Comparison of ENCODE assay signal across 26 cellular contexts in the genomic region with DNA sequence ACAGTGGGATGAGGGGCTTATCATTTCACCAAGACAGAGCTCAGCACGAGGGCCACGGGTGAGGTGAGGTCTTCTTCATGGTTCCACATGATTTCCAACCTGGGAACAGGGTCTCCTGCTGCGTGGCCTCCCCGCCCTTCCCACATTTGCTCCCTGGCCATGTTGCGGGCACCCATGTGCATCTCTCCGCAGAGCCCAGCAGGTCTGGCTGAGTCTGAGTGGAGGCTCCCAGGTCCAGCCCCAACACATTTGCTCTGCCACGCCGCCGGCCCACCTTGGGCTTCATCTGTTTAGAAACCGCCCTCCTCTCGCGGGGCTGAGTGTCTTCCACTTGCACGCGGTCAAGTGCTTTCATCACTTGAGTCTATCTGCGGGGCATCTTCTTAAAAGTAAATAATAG. TPM values are rescaled to one million over a fixed set of nuclear protein-coding genes. Genes with fewer than 3 reads are reported as not detected.
A peak's percentile ranks its signal among the peaks of the same experiment; 100 is the strongest.
DNase-seq lines count a peak whose midpoint lies in the region; ATAC-seq, FAIRE-seq and TF ChIP-seq lines count a peak whose summit lies in the region.
"Had no signal": no experiment of that assay in that cellular context is flagged by ENCODE, and none has a peak within 500 bp of the region (broad histone marks: within the 10 kb centered on the region; RNA-seq: fewer than 3 reads in every experiment).

No MANE protein-coding gene starts in this region.

- no peak for FAIRE-seq in K562 (lab: Jason Lieb, UNC)
- FAIRE-seq: GM12878, HepG2 had no signal

- H3K9me3 Mint-ChIP-seq in nephron progenitor cell: no peaks in the 10 kb centered on the region
- H3K9me3 Mint-ChIP-seq in naive thymus-derived CD4-positive, alpha-beta T cell: peaks cover 0 to 3% (median 0%) of the 10 kb centered on the region in 11 donors
- H3K9me3 Mint-ChIP-seq: CD8-positive, alpha-beta T cell had no signal

- H3K9me3 ChIP-seq in K562 (replicated peaks; ENCODE audit: control insufficient read depth, insufficient read depth, low read depth, low read length) (peaks cover 4% of the 10 kb centered on the region; the same call in 1 of the 2 replicates), upper lobe of left lung (no peaks in the 10 kb centered on the region)
- H3K9me3 ChIP-seq in naive thymus-derived CD4-positive, alpha-beta T cell (ENCODE audit: control insufficient read depth in 2 of 3, low read length in 3 of 3): no peaks in the 10 kb centered on the region
- H3K9me3 ChIP-seq: Caco-2 had no signal

- H2AFZ ChIP-seq in K562 (ENCODE audit: low read depth, low read length): no peak overlapping the region

- H3K36me3 ChIP-seq in K562 (ENCODE audit: control insufficient read depth, insufficient read depth, low read length) (peaks cover 75% of the 10 kb centered on the region), upper lobe of left lung (peaks cover 0 to 43% (median 29%) of the 10 kb centered on the region in 4 donors)
- H3K36me3 ChIP-seq in naive thymus-derived CD4-positive, alpha-beta T cell (ENCODE audit: control insufficient read depth in 2 of 3, insufficient read depth in 3 of 3, low read length in 3 of 3): peaks cover 0 to 38% (median 0%) of the 10 kb centered on the region in 3 experiments

- H3K27me3 ChIP-seq in K562 (ENCODE audit: control insufficient read depth in 2 of 2, insufficient read depth in 2 of 2, low read length in 2 of 2) (no peaks in the 10 kb centered on the region), upper lobe of left lung (no peaks in the 10 kb centered on the region)
- H3K27me3 ChIP-seq in naive thymus-derived CD4-positive, alpha-beta T cell (ENCODE audit: control insufficient read depth in 2 of 2, insufficient read depth in 2 of 2, low read length in 2 of 2): no peaks in the 10 kb centered on the region

- WGBS in K562 (ENCODE audit: insufficient coverage, low coverage, missing lambda C conversion rate): 88% methylated on average over 15 of the region's 15 CpGs
- WGBS in upper lobe of left lung, 2 donors: 85 to 91% methylated on average over 15 of the region's 15 CpGs

- no peak overlapping the region for H3K4me3 ChIP-seq in K562
- H3K4me3 ChIP-seq in upper lobe of left lung: no peak overlapping the region
- no peak overlapping the region for H3K4me3 ChIP-seq in naive thymus-derived CD4-positive, alpha-beta T cell (ENCODE audit: low read length)
- H3K4me3 ChIP-seq: GM12878, SK-N-MC had no signal

- H3K4me3 Mint-ChIP-seq in nephron progenitor cell: no peak overlapping the region
- H3K4me3 Mint-ChIP-seq in naive thymus-derived CD4-positive, alpha-beta T cell: no peak overlapping the region
- H3K4me3 Mint-ChIP-seq: CD8-positive, alpha-beta T cell had no signal

- H3K9me1 ChIP-seq in K562 (ENCODE audit: control insufficient read depth, insufficient read depth, low read length): no peaks in the 10 kb centered on the region

- H3K27ac ChIP-seq in K562 (ENCODE audit: extremely low read depth, low read depth, low read length) (no peak overlapping the region), upper lobe of left lung (no peak overlapping the region)
- H3K27ac ChIP-seq in naive thymus-derived CD4-positive, alpha-beta T cell (ENCODE audit: low read depth, low read length): no peak overlapping the region
- H3K27ac ChIP-seq: SK-N-MC had no signal

- no peaks in the 10 kb centered on the region for H3K27me3 Mint-ChIP-seq in nephron progenitor cell (ENCODE audit: low read depth, poor library complexity)
- no peaks in the 10 kb centered on the region for H3K27me3 Mint-ChIP-seq in naive thymus-derived CD4-positive, alpha-beta T cell

- in situ Hi-C loops in K562 (cut with MboI): no loop called here

- no TSS peak for BruUV-seq in K562 (replicated peaks; lab: Mats Ljungman, UMichigan)

- H4K20me1 ChIP-seq in K562 (replicated peaks; ENCODE audit: control insufficient read depth, insufficient read depth, low read length): no peaks in the 10 kb centered on the region

- POLR2A ChIA-PET in K562 (lab: Yijun Ruan, JAX): interaction anchor here (1.2 kb wide), 1 partner anchor 20 kb away, joined by 5 read pairs; no protein-coding TSS in a partner anchor
- POLR2A ChIA-PET in naive thymus-derived CD4-positive, alpha-beta T cell (lab: Charles Lee): no interaction called here

- DNase-seq in Right ventricle myocardium superior (peak; percentile 29), left cardiac atrium (no peak), K562 (ENCODE audit: extremely low read depth in 1 of 4, low spot score in 3 of 4) (no peak), nephron progenitor cell (no peak), upper lobe of left lung (peak; percentile 12 to 68)
- DNase-seq in naive thymus-derived CD4-positive, alpha-beta T cell: no peak
- DNase-seq: C1 segment of cervical spinal cord; CD8-positive, alpha-beta T cell; EL; GDM1; GOT3; Kasumi-1; NCI-H1105; NCI-H146; NCI-H1930; NCI-H2227 treated with DMSO at 0.1 percent for 48 hours; NCI-H69; RPMI8226; SIG-M5 had no signal

- H3K4me1 ChIP-seq in K562 (replicated peaks in 1 of 2; ENCODE audit: control insufficient read depth in 2 of 2, insufficient read depth in 2 of 2, low read length in 2 of 2) (peaks cover 0 to 11% of the 10 kb centered on the region in 2 experiments; a peak in 2 of 5 replicates), upper lobe of left lung (no peaks in the 10 kb centered on the region)
- H3K4me1 ChIP-seq in naive thymus-derived CD4-positive, alpha-beta T cell (ENCODE audit: control insufficient read depth in 2 of 2, insufficient read depth in 2 of 2, low read length in 2 of 2): no peaks in the 10 kb centered on the region
- H3K4me1 ChIP-seq: Caco-2 had no signal

- H3K4me1 Mint-ChIP-seq in nephron progenitor cell: peaks cover 9% of the 10 kb centered on the region
- peaks cover 5 to 15% (median 13%) of the 10 kb centered on the region in 7 donors for H3K4me1 Mint-ChIP-seq in naive thymus-derived CD4-positive, alpha-beta T cell

- CTCF ChIA-PET in K562 (lab: Yijun Ruan, JAX; ENCODE audit: low intra/inter-chr PET ratio): interaction anchor here (0.6 kb wide), 1 partner anchor 433 kb away, joined by 3 read pairs; no protein-coding TSS in a partner anchor
- CTCF ChIA-PET in naive thymus-derived CD4-positive, alpha-beta T cell (lab: Charles Lee): no interaction called here

- TF ChIP-seq CTCF in K562 (IDR thresholded peaks at IDR 0.05 in 2 of 3, conservative IDR thresholded peaks at IDR 0.05 in 1 of 3; ENCODE audit: insufficient read depth in 2 of 3, low read depth in 1 of 3, low read length in 3 of 3): no peak
- TF ChIP-seq CTCF in nephron progenitor cell (IDR thresholded peaks at IDR 0.05): no peak
- no peak for TF ChIP-seq CTCF in upper lobe of left lung (IDR thresholded peaks at IDR 0.05)

- H3K9ac ChIP-seq in K562 (ENCODE audit: insufficient read depth in 1 of 2, low read depth in 2 of 2, low read length in 2 of 2): no peak overlapping the region

- peaks cover 53% of the 10 kb centered on the region for H3K36me3 Mint-ChIP-seq in nephron progenitor cell (ENCODE audit: low read depth)
- peaks cover 11 to 43% (median 26%) of the 10 kb centered on the region in 5 donors for H3K36me3 Mint-ChIP-seq in naive thymus-derived CD4-positive, alpha-beta T cell

- TF ChIP-seq EP300 in K562 (IDR thresholded peaks at IDR 0.05; ENCODE audit: low read length) (no peak), upper lobe of left lung (IDR thresholded peaks at IDR 0.05) (no peak)

- H3K79me2 ChIP-seq in K562 (ENCODE audit: control insufficient read depth, insufficient read depth, low read length): peaks cover 39% of the 10 kb centered on the region

- no peak overlapping the region for H3K4me2 ChIP-seq in K562 (ENCODE audit: insufficient read depth, low read length)

- no peak for TF ChIP-seq POLR2A in K562 (conservative IDR thresholded peaks at IDR 0.05)
- no peak for TF ChIP-seq POLR2A in upper lobe of left lung (IDR thresholded peaks at IDR 0.05)

- intact Hi-C loops in Right ventricle myocardium superior (cut with DNase I) (no loop called here), left cardiac atrium (cut with DNase I) (no loop called here), K562 (cut with micrococcal nuclease) (no loop called here)
- intact Hi-C loops in naive thymus-derived CD4-positive, alpha-beta T cell (cut with micrococcal nuclease): no loop called here

- ATAC-seq in Right ventricle myocardium superior (ENCODE audit: poor library complexity) (no peak), left cardiac atrium (no peak), K562 (no peak), upper lobe of left lung (ENCODE audit: low FRiP score in 2 of 2) (no peak), GM19463 (IDR thresholded peaks at IDR 0.05; ENCODE audit: unreplicated experiment) (no peak), GM19452 (IDR thresholded peaks at IDR 0.05; ENCODE audit: unreplicated experiment) (no peak)
- ATAC-seq in naive thymus-derived CD4-positive, alpha-beta T cell: no peak
- ATAC-seq: CD8-positive, alpha-beta T cell; GM12878; HCT116 had no signal

- H3K27ac Mint-ChIP-seq in nephron progenitor cell: peak overlapping the region; percentile 91
- no peak overlapping the region for H3K27ac Mint-ChIP-seq in naive thymus-derived CD4-positive, alpha-beta T cell
- H3K27ac Mint-ChIP-seq: CD8-positive, alpha-beta T cell had no signal

- TF ChIP-seq RAD21 in K562 (CRISPR knock-in tag; conservative IDR thresholded peaks at IDR 0.05 in 1 of 2, IDR thresholded peaks at IDR 0.05 in 1 of 2): no peak

RNA-seq across cellular contexts. Expression of gene PRKAR1B, which starts 14.8 kb away (rescaled TPM):
- 16.5 TPM for total RNA-seq in Right ventricle myocardium superior
- total RNA-seq in left cardiac atrium: 10 to 100 TPM; 15.8 to 19.8 TPM
- total RNA-seq in K562 (2011; cell fraction: chromatin; rRNA removed; ENCODE audit: low replicate concordance): 17.8 and 33.7 TPM in 2 replicates
- 20.3 and 21.8 TPM in 2 replicates for total RNA-seq in K562 (2011; cell fraction: nucleolus; rRNA removed)
- total RNA-seq in K562 (2011; cell fraction: nucleoplasm; rRNA removed): 13.3 and 14.8 TPM in 2 replicates
- 28.8 and 37.6 TPM in 2 replicates for total RNA-seq in K562 (2014; rRNA removed)
- 7.7 and 10.5 TPM in 2 replicates for total RNA-seq in K562 (2014; rRNA removed; fragmentation: Illumina TruSeq; extraction: Trizol)
- total RNA-seq in K562 (2015; rRNA removed; fragmentation: Illumina TruSeq; extraction: Trizol): 11.8 and 12.7 TPM in 2 replicates
- total RNA-seq in K562 (2021): 30.5 and 32.0 TPM in 2 replicates
- polyA plus RNA-seq in K562 (2011; rRNA removed): 8.2 and 15.3 TPM in 2 replicates
- polyA plus RNA-seq in K562 (2011; cell fraction: cytosol; rRNA removed): 7.5 and 20.4 TPM in 2 replicates
- polyA plus RNA-seq in K562 (2011; cell fraction: nucleus; rRNA removed): 8.1 and 20.7 TPM in 2 replicates
- 13.9 and 25.5 TPM in 2 replicates for polyA plus RNA-seq in K562 (2012)
- 9.2 and 20.4 TPM in 2 replicates for polyA plus RNA-seq in K562 (2014; fragmentation: Illumina TruSeq; extraction: Trizol)
- 1 to 10 TPM in 1 of 2 experiments, under 1 TPM in 1; 0.99 to 1.2 TPM for polyA plus RNA-seq in K562 (2014; fragmentation: Nextera tagmentation; extraction: Ambion mirVana)
- 18.4 and 19.4 TPM in 2 replicates for polyA plus RNA-seq in K562 (2014; rRNA removed)
- polyA minus RNA-seq in K562 (2011; rRNA and poly(A)+ RNA removed): 21.0 and 32.5 TPM in 2 replicates
- polyA minus RNA-seq in K562 (2011; cell fraction: cytosol; rRNA and poly(A)+ RNA removed): 11.3 and 17.8 TPM in 2 replicates
- polyA minus RNA-seq in K562 (2011; cell fraction: nucleus; rRNA and poly(A)+ RNA removed): 8.5 and 9.8 TPM in 2 replicates
- total RNA-seq in upper lobe of left lung: 10 to 100 TPM; 10.3 to 24.4 (median 20.9) TPM
- total RNA-seq in naive thymus-derived CD4-positive, alpha-beta T cell: 10 to 100 TPM; 18.1 to 51.4 (median 33.1) TPM
- 10 to 100 TPM; 16.1 to 21.2 TPM for polyA plus RNA-seq in naive thymus-derived CD4-positive, alpha-beta T cell

RNA-seq across cellular contexts. Expression of gene DNAAF5, which starts 15.4 kb away (rescaled TPM):
- total RNA-seq in Right ventricle myocardium superior (19.3 TPM), left cardiac atrium (10 to 100 TPM; 14.9 to 15.0 TPM), K562 (2014; rRNA removed) (35.3 and 61.8 TPM in 2 replicates), K562 (2014; rRNA removed; fragmentation: Illumina TruSeq; extraction: Trizol) (14.2 and 16.4 TPM in 2 replicates), K562 (2015; rRNA removed; fragmentation: Illumina TruSeq; extraction: Trizol) (19.1 and 20.8 TPM in 2 replicates), K562 (2021) (69.7 and 69.9 TPM in 2 replicates), upper lobe of left lung (10 to 100 TPM; 18.2 to 35.6 (median 26.4) TPM)
- total RNA-seq in K562 (2011; cell fraction: chromatin; rRNA removed; ENCODE audit: low replicate concordance): 43.7 and 77.7 TPM in 2 replicates
- total RNA-seq in K562 (2011; cell fraction: nucleolus; rRNA removed): 48.7 and 57.2 TPM in 2 replicates
- 27.9 and 34.8 TPM in 2 replicates for total RNA-seq in K562 (2011; cell fraction: nucleoplasm; rRNA removed)
- polyA plus RNA-seq in K562 (2011; rRNA removed) (12.3 and 33.1 TPM in 2 replicates), K562 (2014; fragmentation: Illumina TruSeq; extraction: Trizol) (20.3 and 41.8 TPM in 2 replicates), K562 (2014; fragmentation: Nextera tagmentation; extraction: Ambion mirVana) (1 to 10 TPM; 3.1 to 5.1 TPM), K562 (2014; rRNA removed) (31.9 and 34.0 TPM in 2 replicates)
- polyA plus RNA-seq in K562 (2011; cell fraction: cytosol; rRNA removed): 24.9 and 63.1 TPM in 2 replicates
- polyA plus RNA-seq in K562 (2011; cell fraction: nucleus; rRNA removed): 29.7 and 48.2 TPM in 2 replicates
- polyA plus RNA-seq in K562 (2012): 35.7 and 58.0 TPM in 2 replicates
- polyA minus RNA-seq in K562 (2011; rRNA and poly(A)+ RNA removed): 16.2 and 19.7 TPM in 2 replicates
- 41.6 and 44.6 TPM in 2 replicates for polyA minus RNA-seq in K562 (2011; cell fraction: cytosol; rRNA and poly(A)+ RNA removed)
- 20.3 and 25.7 TPM in 2 replicates for polyA minus RNA-seq in K562 (2011; cell fraction: nucleus; rRNA and poly(A)+ RNA removed)
- 10 to 100 TPM; 12.5 to 25.7 (median 14.6) TPM for total RNA-seq in naive thymus-derived CD4-positive, alpha-beta T cell
- 1 to 10 TPM; 4.0 to 5.8 TPM for polyA plus RNA-seq in naive thymus-derived CD4-positive, alpha-beta T cell

Comparison
In these comparisons a context has a peak if more than half of its experiments do, and no peak if none do; other contexts are left out.
1. DNase-seq: peak in Right ventricle myocardium superior (single experiment) and upper lobe of left lung (2 of 2); none in left cardiac atrium (single experiment), K562 (0 of 4), nephron progenitor cell (single experiment) and naive thymus-derived CD4-positive, alpha-beta T cell (0 of 9).